In genomic region chr20:19193349-19193748, GRCh38 we compare ENCODE assay signal across 24 cellular contexts.
"Had no signal": no experiment of that assay in that cellular context is flagged by ENCODE, and none has a peak within 500 bp of the region (broad histone marks: within the 10 kb centered on the region; RNA-seq: fewer than 3 reads in every experiment).

No MANE protein-coding gene starts in this region.

- ATAC-seq: effector memory CD8-positive, alpha-beta T cell; esophagus mucosa; gastrocnemius medialis; heart right ventricle; left cardiac atrium; left lobe of liver; lower lobe of right lung had no signal

- H3K27me3 ChIP-seq: colonic mucosa, esophagus squamous epithelium, gastrocnemius medialis had no signal

- H3K36me3 ChIP-seq: colonic mucosa, esophagus squamous epithelium, gastrocnemius medialis, heart right ventricle, left ventricle myocardium inferior, lower lobe of right lung had no signal

- H3K27ac ChIP-seq: colonic mucosa, epithelial cell of prostate, esophagus squamous epithelium, gastrocnemius medialis, heart right ventricle, left ventricle myocardium inferior, lower lobe of right lung had no signal

- H3K4me1 ChIP-seq: colonic mucosa, esophagus squamous epithelium, gastrocnemius medialis, heart right ventricle, left ventricle myocardium inferior, lower lobe of right lung had no signal

- DNase-seq: colonic mucosa; cortex of kidney; effector CD8-positive, alpha-beta T cell; effector memory CD8-positive, alpha-beta T cell; endodermal cell; erythroblast; esophagus squamous epithelium; foreskin fibroblast; foreskin melanocyte; gastrocnemius medialis; glutamatergic neuron; head of caudate nucleus; heart right ventricle; hippocampal formation; left cardiac atrium; left ventricle myocardium inferior; lower lobe of right lung; mesenchymal stem cell had no signal

- FAIRE-seq: endometrium, islet of Langerhans, keratinocyte had no signal

- H3K9me3 ChIP-seq: colonic mucosa, esophagus squamous epithelium, gastrocnemius medialis, lower lobe of right lung had no signal

- H3K4me3 ChIP-seq: colonic mucosa, esophagus squamous epithelium, gastrocnemius medialis, heart right ventricle, left ventricle myocardium inferior, lower lobe of right lung had no signal
